ENCODE assay signal across 2 cellular contexts in genomic region chr9:86602715-86603114, GRCh38.
A peak's percentile ranks its signal among the peaks of the same experiment; 100 is the strongest.
TF ChIP-seq lines count a peak whose summit lies in the region.

No MANE protein-coding gene starts in this region.

TF ChIP-seq in HepG2, 621 proteins besides CTCF, POLR2A, EP300 and RAD21:
- TF ChIP-seq MAFF (IDR thresholded peaks at IDR 0.05; ENCODE audit: low read depth, low read length): peak; percentile 36; the same call in 1 of the 2 replicates
- no peak for TF ChIP-seq ZNF703 (CRISPR knock-in tag; IDR thresholded peaks at IDR 0.05; ENCODE audit: borderline replicate concordance)
- peak; percentile 23 to 55; a peak in 2 of 4 replicates for TF ChIP-seq MAFK (conservative IDR thresholded peaks at IDR 0.05 in 1 of 2, IDR thresholded peaks at IDR 0.05 in 1 of 2; ENCODE audit: low read length in 2 of 2)

TF ChIP-seq in H1, 55 proteins besides CTCF, POLR2A, EP300 and RAD21:
- TF ChIP-seq JUND (IDR thresholded peaks at IDR 0.05; ENCODE audit: low read length) (no peak), BACH1 (IDR thresholded peaks at IDR 0.05; ENCODE audit: low read length) (0 out of 2 replicates have a peak, but pooled peaks have one; percentile 16)
TF ChIP-seq in H1: peak in this region for 1.
